16 cellular contexts compared by ENCODE assay signal in genomic region chr6:157063176-157063934, GRCh38.
A peak's percentile ranks its signal among the peaks of the same experiment; 100 is the strongest.
DNase-seq lines count a peak whose midpoint lies in the region; ATAC-seq, FAIRE-seq and TF ChIP-seq lines count a peak whose summit lies in the region.
"Had no signal": no experiment of that assay in that cellular context is flagged by ENCODE, and none has a peak within 500 bp of the region (broad histone marks: within the 10 kb centered on the region; RNA-seq: fewer than 3 reads in every experiment).

No MANE protein-coding gene starts in this region.

- POLR2A ChIA-PET in Caco-2 (lab: Charles Lee): no interaction called here
- POLR2A ChIA-PET in CD4-positive, alpha-beta T cell (lab: Charles Lee): no interaction called here

- no peak for FAIRE-seq in GM12891 (lab: Jason Lieb, UNC)

- peaks cover 4% of the 10 kb centered on the region for H3K36me3 Mint-ChIP-seq in Caco-2 (ENCODE audit: insufficient read depth, unreplicated experiment)
- peaks cover 5% of the 10 kb centered on the region for H3K36me3 Mint-ChIP-seq in CD4-positive, alpha-beta T cell (ENCODE audit: low read depth)

- CTCF ChIA-PET in Caco-2 (lab: Charles Lee): no interaction called here
- CTCF ChIA-PET in CD4-positive, alpha-beta T cell (lab: Charles Lee): interaction anchor here (0.9 kb wide), 1 partner anchor 26 kb away, joined by 4 read pairs; no protein-coding TSS in a partner anchor

- BruUV-seq in Caco-2 (replicated peaks; lab: Mats Ljungman, UMichigan): no TSS peak

- no peak overlapping the region for H3K4me3 ChIP-seq in Caco-2 (ENCODE audit: low read depth, low read length)

- H3K4me3 Mint-ChIP-seq in Caco-2 (ENCODE audit: unreplicated experiment): peak overlapping the region; percentile 31
- no peak overlapping the region for H3K4me3 Mint-ChIP-seq in CD4-positive, alpha-beta T cell
- H3K4me3 Mint-ChIP-seq: activated B cell treated with CpG ODN at 0.5 μM for 24 hours had no signal

- intact Hi-C loops in Caco-2 (cut with micrococcal nuclease; ENCODE audit: unreplicated experiment): no loop called here
- intact Hi-C loops in CD4-positive, alpha-beta T cell (cut with DNase I, micrococcal nuclease): no loop called here

- no peak for ATAC-seq in GM21825 (IDR thresholded peaks at IDR 0.05; ENCODE audit: unreplicated experiment)
- no peak for ATAC-seq in CD4-positive, alpha-beta T cell (ENCODE audit: poor library complexity)

- peak in 1 of 2 experiments; percentile 6 for DNase-seq in Caco-2
- no peak for DNase-seq in GM12891 (ENCODE audit: insufficient read length, low spot score)
- peak; percentile 64 for DNase-seq in NCI-H774 (lab: John Stamatoyannopoulos, UW)
- peak; percentile 21 to 49 for DNase-seq in erythroblast (lab: John Stamatoyannopoulos, UW)
- no peak for DNase-seq in OCI-M1 (lab: John Stamatoyannopoulos, UW)
- DNase-seq in CD4-positive, alpha-beta T cell: no peak
- no peak for DNase-seq in NCI-H1930 (lab: John Stamatoyannopoulos, UW)
- DNase-seq: activated B cell treated with CpG ODN at 0.5 μM for 24 hours; dermis blood vessel endothelial cell; GDM1; hippocampal formation; NCI-H446 treated with DMSO at 0.1 percent for 48 hours; posterior cingulate gyrus; stimulated activated CD4-positive, alpha-beta T cell treated with anti-CD3 and anti-CD28 coated beads, Interleukin-15, amount 100 ng/mL, for 24 hours had no signal

- 0 out of 2 replicates have a peak, but pooled peaks cover 12% of the 10 kb centered on the region for H3K4me1 ChIP-seq in Caco-2

- H3K9me3 ChIP-seq in Caco-2: no peaks in the 10 kb centered on the region
- no peaks in the 10 kb centered on the region for H3K9me3 ChIP-seq in CD4-positive, alpha-beta T cell (ENCODE audit: control insufficient read depth, low read length)

- no peaks in the 10 kb centered on the region for H3K36me3 ChIP-seq in Caco-2 (ENCODE audit: control insufficient read depth, insufficient read depth, low read length)

- peaks cover 14% of the 10 kb centered on the region for H3K4me1 Mint-ChIP-seq in Caco-2 (ENCODE audit: low read depth, unreplicated experiment)
- peaks cover 75% of the 10 kb centered on the region for H3K4me1 Mint-ChIP-seq in CD4-positive, alpha-beta T cell (ENCODE audit: low read depth)

- H3K9me3 Mint-ChIP-seq in Caco-2 (ENCODE audit: unreplicated experiment): no peaks in the 10 kb centered on the region
- no peaks in the 10 kb centered on the region for H3K9me3 Mint-ChIP-seq in CD4-positive, alpha-beta T cell
- H3K9me3 Mint-ChIP-seq: activated B cell treated with CpG ODN at 0.5 μM for 24 hours had no signal

- no peaks in the 10 kb centered on the region for H3K27me3 ChIP-seq in Caco-2 (replicated peaks; ENCODE audit: control insufficient read depth, insufficient read depth, low read length)
- no peaks in the 10 kb centered on the region for H3K27me3 ChIP-seq in CD4-positive, alpha-beta T cell (ENCODE audit: control insufficient read depth, insufficient read depth, low read length)

- no peak for TF ChIP-seq CTCF in Caco-2 (IDR thresholded peaks at IDR 0.05; ENCODE audit: insufficient read depth in 1 of 2, low read depth in 1 of 2, low read length in 1 of 2, severe bottlenecking in 1 of 2, unreplicated experiment in 1 of 2)
- no peak for TF ChIP-seq CTCF in CD4-positive, alpha-beta T cell (IDR thresholded peaks at IDR 0.05)

- H3K27me3 Mint-ChIP-seq in Caco-2 (ENCODE audit: insufficient read depth, unreplicated experiment): no peaks in the 10 kb centered on the region
- H3K27me3 Mint-ChIP-seq in CD4-positive, alpha-beta T cell: no peaks in the 10 kb centered on the region
- H3K27me3 Mint-ChIP-seq: activated B cell treated with CpG ODN at 0.5 μM for 24 hours had no signal

- peak overlapping the region; percentile 71 for H3K27ac Mint-ChIP-seq in Caco-2 (ENCODE audit: unreplicated experiment)
- no peak overlapping the region for H3K27ac Mint-ChIP-seq in CD4-positive, alpha-beta T cell

- TF ChIP-seq POLR2A in GM12891 (IDR thresholded peaks at IDR 0.05; ENCODE audit: low read depth, low read length) (0 out of 2 replicates have a peak, but pooled peaks have one; percentile 0), erythroblast (IDR thresholded peaks at IDR 0.05; ENCODE audit: low read length) (no peak)

- H3K27ac ChIP-seq in CD4-positive, alpha-beta T cell (ENCODE audit: low read depth, low read length): no peak overlapping the region
- H3K27ac ChIP-seq: C4-2B had no signal

TF ChIP-seq in GM12891, 5 proteins besides CTCF, POLR2A, EP300 and RAD21:
- no peak for TF ChIP-seq POU2F2 (IDR thresholded peaks at IDR 0.05; ENCODE audit: low read depth, low read length)
- TF ChIP-seq PAX5 (IDR thresholded peaks at IDR 0.05; ENCODE audit: insufficient read depth, low read length, severe bottlenecking): no peak
- TF ChIP-seq SPI1 (IDR thresholded peaks at IDR 0.05; ENCODE audit: low read depth, low read length): no peak
- no peak for TF ChIP-seq POLR2AphosphoS5 (IDR thresholded peaks at IDR 0.05; ENCODE audit: low read depth, low read length)
- no peak for TF ChIP-seq TAF1 (IDR thresholded peaks at IDR 0.05; ENCODE audit: low read depth, low read length)

Comparison
In these comparisons a context has a peak if more than half of its experiments do, and no peak if none do; other contexts are left out.
1. DNase-seq: peak in NCI-H774 (single experiment) and erythroblast (2 of 2); none in GM12891 (single experiment), OCI-M1 (single experiment), CD4-positive, alpha-beta T cell (0 of 10) and NCI-H1930 (0 of 2).